Comparison of ENCODE assay signal across 1 cellular context in genomic region chr1:153566414-153567371, GRCh38.
TF ChIP-seq lines count a peak whose summit lies in the region.

No MANE protein-coding gene starts in this region.

TF ChIP-seq in K562, 482 proteins besides CTCF, POLR2A, EP300 and RAD21 (continued from another document and continues in another):
- TF ChIP-seq CHD7 (IDR thresholded peaks at IDR 0.05; ENCODE audit: low read depth, low read length) (no peak), ZNF197 (CRISPR knock-in tag; IDR thresholded peaks at IDR 0.05; ENCODE audit: low read depth) (no peak), ZNF184 (CRISPR knock-in tag; IDR thresholded peaks at IDR 0.05) (no peak), ZBTB12 (CRISPR knock-in tag; IDR thresholded peaks at IDR 0.05) (no peak), GTF2A2 (tag; IDR thresholded peaks at IDR 0.05) (no peak), DACH1 (IDR thresholded peaks at IDR 0.05; ENCODE audit: partially characterized antibody) (peak; percentile 95), CEBPZ (IDR thresholded peaks at IDR 0.05; ENCODE audit: borderline replicate concordance, low read depth, low read length) (no peak), U2AF2 (optimal IDR thresholded peaks at IDR 0.05; ENCODE audit: low read depth, low read length) (no peak), NFIC (IDR thresholded peaks at IDR 0.05) (peak; percentile 71), ARID3B (CRISPR knock-in tag; IDR thresholded peaks at IDR 0.05; ENCODE audit: borderline replicate concordance) (no peak), E2F6 (IDR thresholded peaks at IDR 0.05; ENCODE audit: borderline replicate concordance in 1 of 2, extremely low read depth in 1 of 2, insufficient read depth in 1 of 2, insufficient read length in 1 of 2, low read depth in 1 of 2, low read length in 1 of 2, poor library complexity in 1 of 2, severe bottlenecking in 1 of 2) (peak in 1 of 2 experiments; percentile 5), ZEB2 (IDR thresholded peaks at IDR 0.05) (peak; percentile 56; the same call in 1 of the 2 replicates), ARHGAP35 (IDR thresholded peaks at IDR 0.05; ENCODE audit: partially characterized antibody) (no peak), KAT2B (IDR thresholded peaks at IDR 0.05; ENCODE audit: low read depth, low read length) (no peak), PHF21A (IDR thresholded peaks at IDR 0.05; ENCODE audit: borderline replicate concordance, low read depth) (peak; percentile 83; the same call in 1 of the 2 replicates), ZNF830 (CRISPR knock-in tag; IDR thresholded peaks at IDR 0.05) (no peak), PTTG1 (tag; IDR thresholded peaks at IDR 0.05; ENCODE audit: low read depth) (no peak), MGA (IDR thresholded peaks at IDR 0.05) (no peak)
